In genomic region chr11:63671322-63672155, GRCh38 we compare ENCODE assay signal across 8 cellular contexts. TPM values are rescaled to one million over a fixed set of nuclear protein-coding genes. Genes with fewer than 3 reads are reported as not detected.
DNase-seq lines count a peak whose midpoint lies in the region; ATAC-seq and TF ChIP-seq lines count a peak whose summit lies in the region.

TSS of gene ATL3 (minus strand) at chr11:63671376. CDS start at chr11:63671335, 41 bp downstream.

- ATAC-seq in HG03432 (IDR thresholded peaks at IDR 0.05; ENCODE audit: unreplicated experiment): peak; percentile 92

- peak; percentile 58 for TF ChIP-seq POLR2A in GM19193 (IDR thresholded peaks at IDR 0.05; ENCODE audit: extremely low read depth, insufficient read depth, insufficient read length)

- peak within 1 kb of the TSS; percentile 80 for H3K4me3 ChIP-seq in choroid plexus epithelial cell (ENCODE audit: low read depth, low read length)

- TF ChIP-seq CTCF in choroid plexus epithelial cell (conservative IDR thresholded peaks at IDR 0.05; ENCODE audit: low read depth, low read length): peak; percentile 27

- DNase-seq in AML-193 (lab: John Stamatoyannopoulos, UW) (peak; percentile 95 to 96), NCI-H460 (ENCODE audit: extremely low read depth, low read depth) (peak; percentile 92), choroid plexus epithelial cell (ENCODE audit: low read depth) (peak; percentile 98), kidney glomerular epithelial cell (lab: John Stamatoyannopoulos, UW) (peak; percentile 86)
- peak; percentile 96 to 98 for DNase-seq in activated CD4-positive, alpha-beta T cell treated with anti-CD3 and anti-CD28 coated beads for 4 hours
- peak; percentile 89 to 92 for DNase-seq in stimulated activated CD4-positive, alpha-beta T cell treated with anti-CD3 and anti-CD28 coated beads, Interleukin-15, amount 100 ng/mL, for 48 hours (ENCODE audit: low read depth in 2 of 2)

RNA-seq across cellular contexts. Expression of gene ATL3, which starts in this region (rescaled TPM):
- total RNA-seq in NCI-H460 (2014; rRNA removed; shearing (Covaris generic)): 64.7 and 67.2 TPM in 2 replicates
- 15.3 and 26.2 TPM in 2 replicates for polyA plus RNA-seq in NCI-H460 (2014; cell fraction: nucleus; rRNA removed)

Comparison
In these comparisons a context has a peak if more than half of its experiments do, and no peak if none do; other contexts are left out.
1. Peak in every context shown above with its lines: DNase-seq, ATAC-seq and H3K4me3 ChIP-seq.